14 cellular contexts compared by ENCODE assay signal in genomic region chr5:39138892-39139291, GRCh38.
DNase-seq lines count a peak whose midpoint lies in the region; ATAC-seq, FAIRE-seq and TF ChIP-seq lines count a peak whose summit lies in the region.
"Had no signal": no experiment of that assay in that cellular context is flagged by ENCODE, and none has a peak within 500 bp of the region (broad histone marks: within the 10 kb centered on the region; RNA-seq: fewer than 3 reads in every experiment).

No MANE protein-coding gene starts in this region.

- no peaks in the 10 kb centered on the region for H3K4me1 ChIP-seq in kidney (ENCODE audit: control insufficient read depth in 1 of 2, insufficient read depth in 1 of 2, low read depth in 1 of 2, low read length in 2 of 2)
- H3K4me1 ChIP-seq: left lung had no signal

- no peaks in the 10 kb centered on the region for H3K36me3 ChIP-seq in BJ (ENCODE audit: control insufficient read depth, insufficient read depth, low read length)
- no peaks in the 10 kb centered on the region for H3K36me3 ChIP-seq in kidney (ENCODE audit: control insufficient read depth in 1 of 2, insufficient read depth in 2 of 2, low read length in 2 of 2)

- DNase-seq in BJ (ENCODE audit: low read depth) (peak; percentile 40), HT1080 (ENCODE audit: low read depth) (peak; percentile 62), brain pericyte (ENCODE audit: low read depth, low spot score) (peak; percentile 12), kidney (no peak), NCI-H748 (lab: John Stamatoyannopoulos, UW; ENCODE audit: unreplicated experiment) (no peak)
- DNase-seq in activated CD4-positive, alpha-beta T cell treated with anti-CD3 and anti-CD28 coated beads, Interleukin-2, amount 10 ng/mL, durations not matched to agents 24 days and 14 days = no peak
- DNase-seq: DMS 273 treated with DMSO at 0.1 percent for 48 hours, foreskin melanocyte, left lung, NCI-H2029, small intestine had no signal

- H3K9me3 Mint-ChIP-seq in activated CD4-positive, alpha-beta T cell treated with anti-CD3 and anti-CD28 coated beads, Interleukin-2, amount 10 ng/mL, durations not matched to agents 24 days and 14 days = no peaks in the 10 kb centered on the region
- H3K9me3 Mint-ChIP-seq: nephron had no signal

- no peaks in the 10 kb centered on the region for H3K27me3 ChIP-seq in BJ (ENCODE audit: control insufficient read depth, insufficient read depth, low read length)
- H3K27me3 ChIP-seq: left lung had no signal

- ATAC-seq in HG02973 (IDR thresholded peaks at IDR 0.05; ENCODE audit: unreplicated experiment) (no peak), GM21526 (IDR thresholded peaks at IDR 0.05; ENCODE audit: low FRiP score, unreplicated experiment) (no peak)
- ATAC-seq: left lung had no signal

- FAIRE-seq in kidney (lab: Jason Lieb, UNC) = peak; percentile 71

- peaks cover 38% of the 10 kb centered on the region for H3K36me3 Mint-ChIP-seq in activated CD4-positive, alpha-beta T cell treated with anti-CD3 and anti-CD28 coated beads, Interleukin-2, amount 10 ng/mL, durations not matched to agents 24 days and 14 days (ENCODE audit: low read depth)

- H3K27ac ChIP-seq in kidney (ENCODE audit: low read depth in 2 of 2, low read length in 2 of 2) = no peak overlapping the region
- H3K27ac ChIP-seq: left lung had no signal

- H3K4me1 Mint-ChIP-seq in activated CD4-positive, alpha-beta T cell treated with anti-CD3 and anti-CD28 coated beads, Interleukin-2, amount 10 ng/mL, durations not matched to agents 24 days and 14 days = peaks cover 7% of the 10 kb centered on the region
- H3K4me1 Mint-ChIP-seq: nephron had no signal

- H3K4me3 ChIP-seq in BJ (ENCODE audit: low read depth, low read length) (no peak overlapping the region), kidney (ENCODE audit: low read length in 2 of 2) (no peak overlapping the region)
- H3K4me3 ChIP-seq: left lung had no signal

- CTCF ChIA-PET in BJ (lab: Yijun Ruan, JAX) = no interaction called here

- H3K27me3 Mint-ChIP-seq in activated CD4-positive, alpha-beta T cell treated with anti-CD3 and anti-CD28 coated beads, Interleukin-2, amount 10 ng/mL, durations not matched to agents 24 days and 14 days = no peaks in the 10 kb centered on the region

- H3K27ac Mint-ChIP-seq in activated CD4-positive, alpha-beta T cell treated with anti-CD3 and anti-CD28 coated beads, Interleukin-2, amount 10 ng/mL, durations not matched to agents 24 days and 14 days = no peak overlapping the region
- H3K27ac Mint-ChIP-seq: nephron had no signal

- intact Hi-C loops in kidney (cut with DNase I) = no loop called here
- intact Hi-C loops in activated CD4-positive, alpha-beta T cell treated with anti-CD3 and anti-CD28 coated beads, Interleukin-2, amount 10 ng/mL, durations not matched to agents 24 days and 14 days (cut with micrococcal nuclease) = no loop called here

- H3K9ac ChIP-seq in kidney (ENCODE audit: low read length in 2 of 2) = no peak overlapping the region

- no peaks in the 10 kb centered on the region for H3K9me3 ChIP-seq in kidney (ENCODE audit: control insufficient read depth in 1 of 2, low read length in 2 of 2)
- H3K9me3 ChIP-seq: left lung had no signal

- TF ChIP-seq CTCF in BJ (IDR thresholded peaks at IDR 0.05; ENCODE audit: insufficient read depth, low read depth, low read length) (no peak), kidney (IDR thresholded peaks at IDR 0.05; ENCODE audit: borderline replicate concordance, extremely low read depth, insufficient read depth) (no peak)

- POLR2A ChIA-PET in BJ (lab: Charles Lee) = no interaction called here

- H3K4me3 Mint-ChIP-seq in activated CD4-positive, alpha-beta T cell treated with anti-CD3 and anti-CD28 coated beads, Interleukin-2, amount 10 ng/mL, durations not matched to agents 24 days and 14 days = no peak overlapping the region
- H3K4me3 Mint-ChIP-seq: nephron had no signal

Comparison
In these comparisons a context has a peak if more than half of its experiments do, and no peak if none do; other contexts are left out.
1. DNase-seq: peak in BJ (single experiment), HT1080 (single experiment) and brain pericyte (single experiment); none in kidney (single experiment), NCI-H748 (single experiment) and activated CD4-positive, alpha-beta T cell treated with anti-CD3 and anti-CD28 coated beads, Interleukin-2, amount 10 ng/mL, durations not matched to agents 24 days and 14 days (single experiment).